7 cellular contexts compared by ENCODE assay signal in genomic region chr7:28036748-28037147, GRCh38.
DNase-seq lines count a peak whose midpoint lies in the region; ATAC-seq and TF ChIP-seq lines count a peak whose summit lies in the region.

No MANE protein-coding gene starts in this region.

- H3K27ac Mint-ChIP-seq in chondrocyte (ENCODE audit: unreplicated experiment): peak overlapping the region; percentile 93
- peak overlapping the region; percentile 66 for H3K27ac Mint-ChIP-seq in stimulated activated effector memory CD8-positive, alpha-beta T cell treated with anti-CD3 and anti-CD28 coated beads, Interleukin-12 subunit alpha, Interleukin-12 subunit beta, amount 100 ng/mL, for 72 hours
- no peak overlapping the region for H3K27ac Mint-ChIP-seq in T-helper 2 cell treated with Interferon-gamma antibody and Interleukin-4, amounts not matched to agents 5 μg/mL and 100 μg/mL, for 36 hours

- no peak for DNase-seq in chondrocyte (ENCODE audit: low spot score)
- no peak for DNase-seq in stimulated activated effector memory CD8-positive, alpha-beta T cell treated with anti-CD3 and anti-CD28 coated beads, Interleukin-12 subunit alpha, Interleukin-12 subunit beta, amount 100 ng/mL, for 72 hours (ENCODE audit: low spot score in 2 of 2)
- DNase-seq in DMS153 treated with DMSO at 0.1 percent for 48 hours (lab: John Stamatoyannopoulos, UW; ENCODE audit: unreplicated experiment): no peak
- DNase-seq in T-helper 2 cell treated with Interferon-gamma antibody and Interleukin-4, amounts not matched to agents 5 μg/mL and 100 μg/mL, for 36 hours (ENCODE audit: low spot score): no peak
- DNase-seq in NCI-H526 (lab: John Stamatoyannopoulos, UW): no peak

- peaks cover 79% of the 10 kb centered on the region for H3K4me1 Mint-ChIP-seq in chondrocyte (ENCODE audit: low read depth)
- peaks cover 64% of the 10 kb centered on the region for H3K4me1 Mint-ChIP-seq in stimulated activated effector memory CD8-positive, alpha-beta T cell treated with anti-CD3 and anti-CD28 coated beads, Interleukin-12 subunit alpha, Interleukin-12 subunit beta, amount 100 ng/mL, for 72 hours
- H3K4me1 Mint-ChIP-seq in T-helper 2 cell treated with Interferon-gamma antibody and Interleukin-4, amounts not matched to agents 5 μg/mL and 100 μg/mL, for 36 hours (ENCODE audit: low read depth): peaks cover 12% of the 10 kb centered on the region

- H3K9me3 Mint-ChIP-seq in chondrocyte (ENCODE audit: low read depth): no peaks in the 10 kb centered on the region
- peaks cover under 1% of the 10 kb centered on the region for H3K9me3 Mint-ChIP-seq in stimulated activated effector memory CD8-positive, alpha-beta T cell treated with anti-CD3 and anti-CD28 coated beads, Interleukin-12 subunit alpha, Interleukin-12 subunit beta, amount 100 ng/mL, for 72 hours
- H3K9me3 Mint-ChIP-seq in T-helper 2 cell treated with Interferon-gamma antibody and Interleukin-4, amounts not matched to agents 5 μg/mL and 100 μg/mL, for 36 hours: no peaks in the 10 kb centered on the region

- ATAC-seq in GM21528 (IDR thresholded peaks at IDR 0.05; ENCODE audit: low FRiP score, unreplicated experiment) (peak; percentile 32), HG03378 (IDR thresholded peaks at IDR 0.05; ENCODE audit: unreplicated experiment) (peak; percentile 12)
- ATAC-seq in stimulated activated effector memory CD8-positive, alpha-beta T cell treated with anti-CD3 and anti-CD28 coated beads, Interleukin-12 subunit alpha, Interleukin-12 subunit beta, amount 100 ng/mL, for 72 hours: no peak

- TF ChIP-seq CTCF in chondrocyte (IDR thresholded peaks at IDR 0.05): no peak

- H3K4me3 Mint-ChIP-seq in chondrocyte (ENCODE audit: unreplicated experiment): peak overlapping the region; percentile 34
- H3K4me3 Mint-ChIP-seq in stimulated activated effector memory CD8-positive, alpha-beta T cell treated with anti-CD3 and anti-CD28 coated beads, Interleukin-12 subunit alpha, Interleukin-12 subunit beta, amount 100 ng/mL, for 72 hours: peak overlapping the region; percentile 47
- H3K4me3 Mint-ChIP-seq in T-helper 2 cell treated with Interferon-gamma antibody and Interleukin-4, amounts not matched to agents 5 μg/mL and 100 μg/mL, for 36 hours: no peak overlapping the region

- no peaks in the 10 kb centered on the region for H3K27me3 Mint-ChIP-seq in chondrocyte (ENCODE audit: low read depth)
- H3K27me3 Mint-ChIP-seq in T-helper 2 cell treated with Interferon-gamma antibody and Interleukin-4, amounts not matched to agents 5 μg/mL and 100 μg/mL, for 36 hours (ENCODE audit: low read depth): peaks cover 34% of the 10 kb centered on the region

- H3K36me3 Mint-ChIP-seq in chondrocyte (ENCODE audit: low read depth): no peaks in the 10 kb centered on the region
- peaks cover 8% of the 10 kb centered on the region for H3K36me3 Mint-ChIP-seq in stimulated activated effector memory CD8-positive, alpha-beta T cell treated with anti-CD3 and anti-CD28 coated beads, Interleukin-12 subunit alpha, Interleukin-12 subunit beta, amount 100 ng/mL, for 72 hours
- no peaks in the 10 kb centered on the region for H3K36me3 Mint-ChIP-seq in T-helper 2 cell treated with Interferon-gamma antibody and Interleukin-4, amounts not matched to agents 5 μg/mL and 100 μg/mL, for 36 hours (ENCODE audit: low read depth)
